ENCODE assay signal across 22 cellular contexts in genomic region chr15:78838480-78838879, GRCh38. TPM values are rescaled to one million over a fixed set of nuclear protein-coding genes. Genes with fewer than 3 reads are reported as not detected.
DNase-seq lines count a peak whose midpoint lies in the region; ATAC-seq and TF ChIP-seq lines count a peak whose summit lies in the region.
"Had no signal": no experiment of that assay in that cellular context is flagged by ENCODE, and none has a peak within 500 bp of the region (broad histone marks: within the 10 kb centered on the region; RNA-seq: fewer than 3 reads in every experiment).

No MANE protein-coding gene starts in this region.

- POLR2A ChIA-PET in activated CD4-positive, alpha-beta memory T cell treated with anti-CD3 and anti-CD28 coated beads, Interleukin-2, amount 10 ng/mL, durations not matched to agents 7 days and 5 days (lab: Charles Lee), result no interaction called here

- no peaks in the 10 kb centered on the region for H3K36me3 Mint-ChIP-seq in activated CD4-positive, alpha-beta memory T cell treated with anti-CD3 and anti-CD28 coated beads, Interleukin-2, amount 10 ng/mL, durations not matched to agents 7 days and 5 days (ENCODE audit: low read depth)
- H3K36me3 Mint-ChIP-seq: activated CD4-positive, alpha-beta memory T cell treated with anti-CD3 and anti-CD28 coated beads for 36 hours; CD4-positive, alpha-beta memory T cell; naive B cell had no signal

- no peaks in the 10 kb centered on the region for H3K4me1 Mint-ChIP-seq in activated CD4-positive, alpha-beta memory T cell treated with anti-CD3 and anti-CD28 coated beads, Interleukin-2, amount 10 ng/mL, durations not matched to agents 7 days and 5 days
- H3K4me1 Mint-ChIP-seq: CD4-positive, alpha-beta memory T cell; naive B cell had no signal

- no peak for TF ChIP-seq CTCF in fibroblast of pulmonary artery (IDR thresholded peaks at IDR 0.05; ENCODE audit: low read length, missing control alignments)
- TF ChIP-seq CTCF in coronary artery (IDR thresholded peaks at IDR 0.05), result no peak

- H3K4me3 ChIP-seq in fibroblast of pulmonary artery (replicated peaks; ENCODE audit: low read depth, low read length) (no peak overlapping the region), coronary artery (no peak overlapping the region)
- H3K4me3 ChIP-seq: sigmoid colon had no signal

- CTCF ChIA-PET in activated CD4-positive, alpha-beta memory T cell treated with anti-CD3 and anti-CD28 coated beads, Interleukin-2, amount 10 ng/mL, durations not matched to agents 7 days and 5 days (lab: Charles Lee), result no interaction called here

- no peak overlapping the region for H3K27ac ChIP-seq in coronary artery
- H3K27ac ChIP-seq: sigmoid colon had no signal

- intact Hi-C loops in sciatic nerve (cut with DNase I), result no loop called here

- no peak overlapping the region for H3K4me3 Mint-ChIP-seq in activated CD4-positive, alpha-beta memory T cell treated with anti-CD3 and anti-CD28 coated beads, Interleukin-2, amount 10 ng/mL, durations not matched to agents 7 days and 5 days
- H3K4me3 Mint-ChIP-seq: activated CD4-positive, alpha-beta memory T cell treated with anti-CD3 and anti-CD28 coated beads for 36 hours; CD4-positive, alpha-beta memory T cell; HFFc6; naive B cell had no signal

- no peak overlapping the region for H3K27ac Mint-ChIP-seq in activated CD4-positive, alpha-beta memory T cell treated with anti-CD3 and anti-CD28 coated beads, Interleukin-2, amount 10 ng/mL, durations not matched to agents 7 days and 5 days
- H3K27ac Mint-ChIP-seq: activated CD4-positive, alpha-beta memory T cell treated with anti-CD3 and anti-CD28 coated beads for 36 hours; CD4-positive, alpha-beta memory T cell; HFFc6 had no signal

- DNase-seq in GM03348 (ENCODE audit: low spot score), result peak; percentile 54
- DNase-seq in RPMI8226, result peak; percentile 27
- peak; percentile 24 for DNase-seq in fibroblast of pulmonary artery (ENCODE audit: low read depth)
- no peak for DNase-seq in sciatic nerve (ENCODE audit: low spot score)
- no peak for DNase-seq in coronary artery (ENCODE audit: low spot score)
- DNase-seq in activated CD4-positive, alpha-beta memory T cell treated with anti-CD3 and anti-CD28 coated beads, Interleukin-2, amount 10 ng/mL, durations not matched to agents 7 days and 5 days, result no peak
- no peak for DNase-seq in iPS-NIHi7 (ENCODE audit: extremely low spot score)
- DNase-seq: activated CD4-positive, alpha-beta memory T cell treated with anti-CD3 and anti-CD28 coated beads for 36 hours; activated gamma-delta T cell treated with Interleukin-2 at 50 U/mL for 16 hours; amniotic stem cell; CD4-positive, alpha-beta memory T cell; DMS153; HFFc6; Karpas-422; naive B cell; NCI-H1092 treated with DMSO at 0.1 percent for 48 hours; NCI-H2029 treated with DMSO at 0.1 percent for 48 hours; NCI-H345; NCI-H82; OCI-M1; Right ventricle myocardium superior; sigmoid colon had no signal

- H3K9me3 Mint-ChIP-seq in activated CD4-positive, alpha-beta memory T cell treated with anti-CD3 and anti-CD28 coated beads, Interleukin-2, amount 10 ng/mL, durations not matched to agents 7 days and 5 days, result no peaks in the 10 kb centered on the region
- H3K9me3 Mint-ChIP-seq: activated CD4-positive, alpha-beta memory T cell treated with anti-CD3 and anti-CD28 coated beads for 36 hours; CD4-positive, alpha-beta memory T cell; HFFc6; naive B cell had no signal

- H3K27me3 Mint-ChIP-seq in activated CD4-positive, alpha-beta memory T cell treated with anti-CD3 and anti-CD28 coated beads, Interleukin-2, amount 10 ng/mL, durations not matched to agents 7 days and 5 days, result peaks cover 12% of the 10 kb centered on the region

- peak; percentile 58 for ATAC-seq in sciatic nerve

RNA-seq across cellular contexts. Expression of gene ADAMTS7, which starts 27.2 kb away (rescaled TPM):
- 16.6 TPM for total RNA-seq in sciatic nerve
- under 1 TPM; 0.35 to 0.43 TPM for total RNA-seq in activated CD4-positive, alpha-beta memory T cell treated with anti-CD3 and anti-CD28 coated beads, Interleukin-2, amount 10 ng/mL, durations not matched to agents 7 days and 5 days
- total RNA-seq: CD4-positive, alpha-beta memory T cell had no signal

RNA-seq across cellular contexts. Expression of gene MORF4L1, which starts 34.2 kb away (rescaled TPM):
- total RNA-seq in sciatic nerve, result 342 TPM
- 100 to 1,000 TPM; 278 to 280 TPM for total RNA-seq in activated CD4-positive, alpha-beta memory T cell treated with anti-CD3 and anti-CD28 coated beads, Interleukin-2, amount 10 ng/mL, durations not matched to agents 7 days and 5 days

Comparison
In these comparisons a context has a peak if more than half of its experiments do, and no peak if none do; other contexts are left out.
1. DNase-seq: peak in GM03348 (single experiment), RPMI8226 (single experiment) and fibroblast of pulmonary artery (single experiment); none in sciatic nerve (single experiment), coronary artery (single experiment), activated CD4-positive, alpha-beta memory T cell treated with anti-CD3 and anti-CD28 coated beads, Interleukin-2, amount 10 ng/mL, durations not matched to agents 7 days and 5 days (single experiment) and iPS-NIHi7 (single experiment).
2. RNA of gene ADAMTS7, which starts 27.2 kb away (total RNA-seq): 16.6 TPM in sciatic nerve (single experiment); 0.35 to 0.43 TPM in activated CD4-positive, alpha-beta memory T cell treated with anti-CD3 and anti-CD28 coated beads, Interleukin-2, amount 10 ng/mL, durations not matched to agents 7 days and 5 days; every median in the first group is over 10 times any median in the second.